In genomic region chr11:3859373-3859881, GRCh38 we compare ENCODE assay signal across 8 cellular contexts. TPM values are rescaled to one million over a fixed set of nuclear protein-coding genes. Genes with fewer than 3 reads are reported as not detected.
A peak's percentile ranks its signal among the peaks of the same experiment; 100 is the strongest.
DNase-seq lines count a peak whose midpoint lies in the region; ATAC-seq, FAIRE-seq and TF ChIP-seq lines count a peak whose summit lies in the region.

No MANE protein-coding gene starts in this region.

- TF ChIP-seq POLR2A in GM19193 (IDR thresholded peaks at IDR 0.05; ENCODE audit: extremely low read depth, insufficient read depth, insufficient read length) (peak; percentile 63), GM12878 (IDR thresholded peaks at IDR 0.05; ENCODE audit: low read depth, low read length) (peak; percentile 78), uterus (IDR thresholded peaks at IDR 0.05) (no peak)

- intact Hi-C loops in GM12878 (cut with micrococcal nuclease; ENCODE audit: unreplicated experiment) (no loop called here), psoas muscle (cut with DNase I) (loop anchor here (5.0 kb wide), 2 partner anchors 48 to 88 kb away; no protein-coding TSS in a partner anchor), uterus (cut with DNase I; ENCODE audit: low total_unique reads) (no loop called here)

- BruUV-seq in GM12878 (replicated peaks; lab: Mats Ljungman, UMichigan): no TSS peak

- peak; percentile 47 for FAIRE-seq in GM12878 (lab: Jason Lieb, UNC)

- ATAC-seq in HG03571 (IDR thresholded peaks at IDR 0.05; ENCODE audit: unreplicated experiment) (peak; percentile 22), GM12878 (peak; percentile 60), psoas muscle (peak; percentile 49 to 66 (median 58))

- no peak for TF ChIP-seq CTCF in C4-2B (conservative IDR thresholded peaks at IDR 0.05)
- no peak for TF ChIP-seq CTCF in GM12878 (IDR thresholded peaks at IDR 0.05 in 2 of 3, conservative IDR thresholded peaks at IDR 0.05 in 1 of 3; ENCODE audit: control insufficient read depth in 2 of 3, extremely low read depth in 1 of 3, insufficient read depth in 1 of 3, low read depth in 3 of 3, low read length in 3 of 3)
- no peak for TF ChIP-seq CTCF in psoas muscle (IDR thresholded peaks at IDR 0.05)
- no peak for TF ChIP-seq CTCF in uterus (IDR thresholded peaks at IDR 0.05)

- H3K9me3 ChIP-seq in GM12878 (replicated peaks; ENCODE audit: control insufficient read depth, insufficient read depth, low read length) (no peaks in the 10 kb centered on the region), psoas muscle (no peaks in the 10 kb centered on the region), uterus (no peaks in the 10 kb centered on the region)

- H3K4me3 ChIP-seq in GM12878 (peak overlapping the region; percentile 94), psoas muscle (peak overlapping the region; percentile 90), uterus (no peak overlapping the region)

- H3K9ac ChIP-seq in GM12878 (ENCODE audit: control insufficient read depth, insufficient read depth, low read length): peak overlapping the region; percentile 69

- POLR2A ChIA-PET in GM12878 (lab: Charles Lee): interaction anchor here (0.6 to 13.2 kb wide), 11 partner anchors 15 to 198 kb away, joined by 3 to 405 read pairs (median 4); partner anchors contain the start of gene RHOG

- H4K20me1 ChIP-seq in GM12878 (ENCODE audit: control insufficient read depth, insufficient read depth): no peaks in the 10 kb centered on the region

- CTCF ChIA-PET in GM12878 (lab: Yijun Ruan, JAX): interaction anchor here (0.6 to 39.6 kb wide), 10 partner anchors 5 to 210 kb away, joined by 3 to 1047 read pairs (median 11); partner anchors contain the start of genes RHOG and STIM1

- WGBS in GM12878 (ENCODE audit: insufficient coverage, insufficient replicate concordance, low lambda C conversion rate, missing lambda C conversion rate): 29% methylated on average over 4 of the region's 4 CpGs
- 28 to 43% (median 30%) methylated on average over 4 of the region's 4 CpGs for WGBS in psoas muscle, 3 donors

- RAD21 ChIA-PET in GM12878 (lab: Charles Lee; ENCODE audit: unreplicated experiment): interaction anchor here (0.6 to 16.5 kb wide), 18 partner anchors 10 to 206 kb away, joined by 3 to 605 read pairs (median 6); partner anchors contain the start of gene RHOG

- peaks cover 87% of the 10 kb centered on the region for H3K79me2 ChIP-seq in GM12878 (ENCODE audit: control insufficient read depth, insufficient read depth, low read length)

- SMC1A ChIA-PET in GM12878 (lab: Charles Lee; ENCODE audit: uncharacterized antibody, unreplicated experiment): interaction anchor here (0.7 to 21.1 kb wide), 24 partner anchors 8 to 213 kb away, joined by 3 to 805 read pairs (median 6); partner anchors contain the start of gene PGAP2

- H3K36me3 ChIP-seq in GM12878 (ENCODE audit: control insufficient read depth in 2 of 2, insufficient read depth in 2 of 2, low read length in 1 of 2): no peaks in the 10 kb centered on the region
- H3K36me3 ChIP-seq in psoas muscle (ENCODE audit: insufficient read depth in 1 of 2, low read depth in 1 of 2): no peaks in the 10 kb centered on the region
- no peaks in the 10 kb centered on the region for H3K36me3 ChIP-seq in uterus

- H3K4me2 ChIP-seq in GM12878 (ENCODE audit: control insufficient read depth, insufficient read depth): peak overlapping the region; percentile 98

- TF ChIP-seq RAD21 in GM12878 (IDR thresholded peaks at IDR 0.05; ENCODE audit: insufficient read depth, low read depth, low read length): no peak

- DNase-seq in GM12878 (ENCODE audit: low read depth, low spot score) (no peak), psoas muscle (peak; percentile 70 to 91), uterus (no peak), cerebellar nuclear complex (lab: John Stamatoyannopoulos, UW) (no peak), inferior parietal cortex (ENCODE audit: extremely low spot score) (no peak)

- peak overlapping the region; percentile 54 for H2AFZ ChIP-seq in GM12878 (ENCODE audit: control insufficient read depth, low read depth, low read length)

- H3K27ac ChIP-seq in C4-2B (peak overlapping the region; percentile 32), GM12878 (ENCODE audit: control insufficient read depth, insufficient read depth) (peak overlapping the region; percentile 79), psoas muscle (peak overlapping the region; percentile 99), uterus (no peak overlapping the region)

- in situ Hi-C loops in GM12878 (cut with MboI): loop anchor here (25.0 kb wide), 2 partner anchors 1478 to 1828 kb away; partner anchors contain the start of genes OR51B5, TRIM22 and TRIM5

- H3K27me3 ChIP-seq in GM12878 (replicated peaks in 1 of 2; ENCODE audit: control insufficient read depth in 2 of 2, insufficient read depth in 2 of 2, low read length in 1 of 2): no peaks in the 10 kb centered on the region
- H3K27me3 ChIP-seq in psoas muscle (ENCODE audit: insufficient read depth in 3 of 3, low read length in 2 of 3): no peaks in the 10 kb centered on the region
- no peaks in the 10 kb centered on the region for H3K27me3 ChIP-seq in uterus

- no peak for TF ChIP-seq EP300 in GM12878 (IDR thresholded peaks at IDR 0.05; ENCODE audit: borderline replicate concordance in 1 of 2, control insufficient read depth in 1 of 2, low read depth in 2 of 2, low read length in 2 of 2)

- peaks cover 35% of the 10 kb centered on the region for H3K4me1 ChIP-seq in GM12878 (ENCODE audit: control insufficient read depth, insufficient read depth, low read length)
- H3K4me1 ChIP-seq in psoas muscle: peaks cover 70% of the 10 kb centered on the region
- peaks cover 7 to 12% of the 10 kb centered on the region in 2 donors for H3K4me1 ChIP-seq in uterus

RNA-seq across cellular contexts. Expression of gene STIM1, which starts 4.0 kb away (rescaled TPM):
- total RNA-seq in GM12878 (2013; cell fraction: nucleolus; rRNA removed): 113 and 116 TPM in 2 replicates
- total RNA-seq in GM12878 (2014; rRNA removed): 21.6 and 24.0 TPM in 2 replicates
- total RNA-seq in GM12878 (2014; rRNA removed; fragmentation: Illumina TruSeq; extraction: Trizol): 24.9 and 26.0 TPM in 2 replicates
- 55.9 and 57.7 TPM in 2 replicates for total RNA-seq in GM12878 (2021)
- polyA plus RNA-seq in GM12878 (2011; ENCODE audit: low read depth): 36.6 TPM
- 36.3 and 39.3 TPM in 2 replicates for polyA plus RNA-seq in GM12878 (2011; rRNA removed)
- polyA plus RNA-seq in GM12878 (2011; cell fraction: cytosol; rRNA removed): 40.8 and 42.5 TPM in 2 replicates
- 68.6 and 72.6 TPM in 2 replicates for polyA plus RNA-seq in GM12878 (2011; cell fraction: nucleus; rRNA removed)
- polyA plus RNA-seq in GM12878 (2012): 45.2 and 48.9 TPM in 2 replicates
- polyA plus RNA-seq in GM12878 (2014; fragmentation: Illumina TruSeq; extraction: Trizol): 29.1 and 37.0 TPM in 2 replicates
- 1 to 10 TPM; 8.6 to 9.9 TPM for polyA plus RNA-seq in GM12878 (2014; fragmentation: Nextera tagmentation; extraction: Ambion mirVana)
- 26.7 and 31.0 TPM in 2 replicates for polyA plus RNA-seq in GM12878 (2014; rRNA removed)
- 10 to 100 TPM; 31.8 to 36.8 TPM for polyA plus RNA-seq in GM12878 (2016; fragmentation: Nextera tagmentation; extraction: Ambion mirVana)
- polyA minus RNA-seq in GM12878 (2011; rRNA and poly(A)+ RNA removed): 143 and 245 TPM in 2 replicates
- polyA minus RNA-seq in GM12878 (2011; cell fraction: cytosol; rRNA and poly(A)+ RNA removed): 25.1 and 38.3 TPM in 2 replicates
- polyA minus RNA-seq in GM12878 (2011; cell fraction: nucleus; rRNA and poly(A)+ RNA removed): 42.4 and 62.3 TPM in 2 replicates
- 100 to 1,000 TPM in 3 of 4 donors, 10 to 100 TPM in 1; 97.5 to 147 (median 112) TPM for total RNA-seq in psoas muscle
- 100 to 1,000 TPM in 1 of 3 donors, 10 to 100 TPM in 2; 52.1 to 133 (median 66.4) TPM for polyA plus RNA-seq in psoas muscle
- 100 to 1,000 TPM in 1 of 4 donors, 10 to 100 TPM in 3; 37.6 to 114 (median 56.3) TPM for total RNA-seq in uterus

RNA-seq across cellular contexts. Expression of gene RHOG, which starts 18.7 kb away (rescaled TPM):
- 35.7 and 37.8 TPM in 2 replicates for total RNA-seq in GM12878 (2013; cell fraction: nucleolus; rRNA removed)
- total RNA-seq in GM12878 (2014; rRNA removed): 56.2 and 64.7 TPM in 2 replicates
- 47.7 and 48.8 TPM in 2 replicates for total RNA-seq in GM12878 (2014; rRNA removed; fragmentation: Illumina TruSeq; extraction: Trizol)
- 128 and 137 TPM in 2 replicates for total RNA-seq in GM12878 (2021)
- polyA plus RNA-seq in GM12878 (2011; ENCODE audit: low read depth): 51.6 TPM
- 45.0 and 121 TPM in 2 replicates for polyA plus RNA-seq in GM12878 (2011; rRNA removed)
- 237 and 296 TPM in 2 replicates for polyA plus RNA-seq in GM12878 (2011; cell fraction: cytosol; rRNA removed)
- 108 and 111 TPM in 2 replicates for polyA plus RNA-seq in GM12878 (2011; cell fraction: nucleus; rRNA removed)
- polyA plus RNA-seq in GM12878 (2012): 103 and 132 TPM in 2 replicates
- 51.4 and 98.2 TPM in 2 replicates for polyA plus RNA-seq in GM12878 (2014; fragmentation: Illumina TruSeq; extraction: Trizol)
- 10 to 100 TPM; 16.0 to 42.0 TPM for polyA plus RNA-seq in GM12878 (2014; fragmentation: Nextera tagmentation; extraction: Ambion mirVana)
- 172 and 192 TPM in 2 replicates for polyA plus RNA-seq in GM12878 (2014; rRNA removed)
- 100 to 1,000 TPM in 1 of 2 experiments, 10 to 100 TPM in 1; 91.4 to 109 TPM for polyA plus RNA-seq in GM12878 (2016; fragmentation: Nextera tagmentation; extraction: Ambion mirVana)
- polyA minus RNA-seq in GM12878 (2011; rRNA and poly(A)+ RNA removed): 171 and 213 TPM in 2 replicates
- polyA minus RNA-seq in GM12878 (2011; cell fraction: cytosol; rRNA and poly(A)+ RNA removed): 95.8 and 106 TPM in 2 replicates
- polyA minus RNA-seq in GM12878 (2011; cell fraction: nucleus; rRNA and poly(A)+ RNA removed): 45.0 and 71.6 TPM in 2 replicates
- 10 to 100 TPM; 22.4 to 40.9 (median 37.6) TPM for total RNA-seq in psoas muscle
- 10 to 100 TPM; 44.5 to 80.1 (median 51.3) TPM for polyA plus RNA-seq in psoas muscle
- 10 to 100 TPM; 10.5 to 46.9 (median 38.1) TPM for total RNA-seq in uterus

RNA-seq across cellular contexts. Expression of gene PGAP2, which starts 51.1 kb away (rescaled TPM):
- 33.0 and 36.2 TPM in 2 replicates for total RNA-seq in GM12878 (2013; cell fraction: nucleolus; rRNA removed)
- 23.3 and 24.9 TPM in 2 replicates for total RNA-seq in GM12878 (2014; rRNA removed)
- 12.3 and 13.1 TPM in 2 replicates for total RNA-seq in GM12878 (2014; rRNA removed; fragmentation: Illumina TruSeq; extraction: Trizol)
- total RNA-seq in GM12878 (2021): 26.4 and 27.7 TPM in 2 replicates
- polyA plus RNA-seq in GM12878 (2011; ENCODE audit: low read depth): 21.2 TPM
- 16.6 and 34.5 TPM in 2 replicates for polyA plus RNA-seq in GM12878 (2011; rRNA removed)
- 39.5 and 49.8 TPM in 2 replicates for polyA plus RNA-seq in GM12878 (2011; cell fraction: cytosol; rRNA removed)
- polyA plus RNA-seq in GM12878 (2011; cell fraction: nucleus; rRNA removed): 66.3 and 87.2 TPM in 2 replicates
- polyA plus RNA-seq in GM12878 (2012): 32.0 and 34.8 TPM in 2 replicates
- polyA plus RNA-seq in GM12878 (2014; fragmentation: Illumina TruSeq; extraction: Trizol): 25.0 and 30.5 TPM in 2 replicates
- 10 to 100 TPM; 25.4 to 37.4 TPM for polyA plus RNA-seq in GM12878 (2014; fragmentation: Nextera tagmentation; extraction: Ambion mirVana)
- polyA plus RNA-seq in GM12878 (2014; rRNA removed): 35.6 and 36.2 TPM in 2 replicates
- 10 to 100 TPM; 33.4 to 37.2 TPM for polyA plus RNA-seq in GM12878 (2016; fragmentation: Nextera tagmentation; extraction: Ambion mirVana)
- polyA minus RNA-seq in GM12878 (2011; rRNA and poly(A)+ RNA removed): 43.8 and 54.2 TPM in 2 replicates
- polyA minus RNA-seq in GM12878 (2011; cell fraction: cytosol; rRNA and poly(A)+ RNA removed): 13.0 and 13.3 TPM in 2 replicates
- polyA minus RNA-seq in GM12878 (2011; cell fraction: nucleus; rRNA and poly(A)+ RNA removed): 11.4 and 12.9 TPM in 2 replicates
- 10 to 100 TPM in 1 of 4 donors, 1 to 10 TPM in 3; 4.5 to 14.5 (median 7.7) TPM for total RNA-seq in psoas muscle
- 10 to 100 TPM in 1 of 3 donors, 1 to 10 TPM in 2; 6.0 to 12.5 (median 6.0) TPM for polyA plus RNA-seq in psoas muscle
- 10 to 100 TPM in 3 of 4 donors, not detected in 1; 12.2 to 16.5 (median 13.8) TPM for total RNA-seq in uterus

Comparison
In these comparisons a context has a peak if more than half of its experiments do, and no peak if none do; other contexts are left out.
1. H3K27ac ChIP-seq: peak in C4-2B (single experiment), GM12878 (single experiment) and psoas muscle (single experiment); none in uterus (0 of 2).
2. POLR2A ChIP-seq: peak in GM19193 (single experiment) and GM12878 (single experiment); none in uterus (0 of 2).
3. DNase-seq: peak in psoas muscle (2 of 2); none in GM12878 (single experiment), uterus (0 of 2), cerebellar nuclear complex (0 of 2) and inferior parietal cortex (single experiment).
4. H3K4me3 ChIP-seq: peak in GM12878 (single experiment) and psoas muscle (single experiment); none in uterus (0 of 2).
5. intact Hi-C loops: an anchor here in psoas muscle (5.0 kb wide); none called in GM12878 and uterus.
6. Peak in every context shown above with its lines, with median percentiles within 50 percentile points of each other: ATAC-seq.